Comparison of ENCODE assay signal across 8 cellular contexts in genomic region chr1:220046052-220046930, GRCh38. TPM values are rescaled to one million over a fixed set of nuclear protein-coding genes. Genes with fewer than 3 reads are reported as not detected.
DNase-seq lines count a peak whose midpoint lies in the region; ATAC-seq and TF ChIP-seq lines count a peak whose summit lies in the region.

EPRS1 (minus strand) TSS chr1:220046505; CDS start chr1:220046388, 117 bp downstream.

- H3K27me3 ChIP-seq in kidney epithelial cell (ENCODE audit: control insufficient read depth, insufficient read depth, low read length): no peaks in the 10 kb centered on the region

- H3K4me3 Mint-ChIP-seq in chondrocyte (ENCODE audit: unreplicated experiment): peak within 1 kb of the TSS; percentile 89

- H3K9me3 Mint-ChIP-seq in chondrocyte (ENCODE audit: low read depth): no peaks in the 10 kb centered on the region

- peaks cover 38% of the 10 kb centered on the region for H3K4me1 Mint-ChIP-seq in chondrocyte (ENCODE audit: low read depth)

- H3K36me3 Mint-ChIP-seq in chondrocyte (ENCODE audit: low read depth): peaks cover 4% of the 10 kb centered on the region

- DNase-seq in AG10803 (ENCODE audit: low read depth) (peak; percentile 99), NCI-H446 treated with DMSO at 0.1 percent for 48 hours (lab: John Stamatoyannopoulos, UW) (peak; percentile 96), chondrocyte (ENCODE audit: low spot score) (peak; percentile 98), kidney epithelial cell (ENCODE audit: low read depth) (peak; percentile 95)
- peak; percentile 91 for DNase-seq in activated CD4-positive, alpha-beta T cell treated with anti-CD3 and anti-CD28 coated beads for 1 hour
- peak; percentile 74 to 79 for DNase-seq in stimulated activated CD4-positive, alpha-beta T cell treated with anti-CD3 and anti-CD28 coated beads, Interleukin-1b, Interleukin-23, amount 100 ng/mL, for 1 hour (ENCODE audit: low read depth in 2 of 2)

- peak within 1 kb of the TSS; percentile 96 for H3K27ac Mint-ChIP-seq in chondrocyte (ENCODE audit: unreplicated experiment)

- TF ChIP-seq CTCF in AG10803 (conservative IDR thresholded peaks at IDR 0.05; ENCODE audit: low read length) (peak; percentile 67), chondrocyte (IDR thresholded peaks at IDR 0.05) (peak; percentile 81), kidney epithelial cell (IDR thresholded peaks at IDR 0.05; ENCODE audit: insufficient read depth, low read length, poor library complexity, severe bottlenecking) (peak; percentile 53)

- no peaks in the 10 kb centered on the region for H3K27me3 Mint-ChIP-seq in chondrocyte (ENCODE audit: low read depth)

- H3K36me3 ChIP-seq in kidney epithelial cell (ENCODE audit: control insufficient read depth, insufficient read depth, low read length): no peaks in the 10 kb centered on the region

- peak within 1 kb of the TSS; percentile 99 for H3K4me3 ChIP-seq in AG10803 (ENCODE audit: low read length)
- H3K4me3 ChIP-seq in kidney epithelial cell (ENCODE audit: low read depth, low read length): peak within 1 kb of the TSS; percentile 99

- peak; percentile 99 for ATAC-seq in GM19025 (IDR thresholded peaks at IDR 0.05; ENCODE audit: low read depth, unreplicated experiment)
- peak; percentile 99 for ATAC-seq in HG03354 (IDR thresholded peaks at IDR 0.05; ENCODE audit: poor library complexity, severe bottlenecking, unreplicated experiment)

RNA-seq across cellular contexts. Expression of gene EPRS1, which starts in this region (rescaled TPM):
- 134 to 181 TPM (median 178 TPM) in 3 replicates for total RNA-seq in chondrocyte
- total RNA-seq in kidney epithelial cell: 100.0 and 113 TPM in 2 replicates

Comparison
In these comparisons a context has a peak if more than half of its experiments do, and no peak if none do; other contexts are left out.
1. Peak in every context shown above with its lines: DNase-seq, ATAC-seq and H3K4me3 ChIP-seq.